ENCODE assay signal across 12 cellular contexts in the genomic region with DNA sequence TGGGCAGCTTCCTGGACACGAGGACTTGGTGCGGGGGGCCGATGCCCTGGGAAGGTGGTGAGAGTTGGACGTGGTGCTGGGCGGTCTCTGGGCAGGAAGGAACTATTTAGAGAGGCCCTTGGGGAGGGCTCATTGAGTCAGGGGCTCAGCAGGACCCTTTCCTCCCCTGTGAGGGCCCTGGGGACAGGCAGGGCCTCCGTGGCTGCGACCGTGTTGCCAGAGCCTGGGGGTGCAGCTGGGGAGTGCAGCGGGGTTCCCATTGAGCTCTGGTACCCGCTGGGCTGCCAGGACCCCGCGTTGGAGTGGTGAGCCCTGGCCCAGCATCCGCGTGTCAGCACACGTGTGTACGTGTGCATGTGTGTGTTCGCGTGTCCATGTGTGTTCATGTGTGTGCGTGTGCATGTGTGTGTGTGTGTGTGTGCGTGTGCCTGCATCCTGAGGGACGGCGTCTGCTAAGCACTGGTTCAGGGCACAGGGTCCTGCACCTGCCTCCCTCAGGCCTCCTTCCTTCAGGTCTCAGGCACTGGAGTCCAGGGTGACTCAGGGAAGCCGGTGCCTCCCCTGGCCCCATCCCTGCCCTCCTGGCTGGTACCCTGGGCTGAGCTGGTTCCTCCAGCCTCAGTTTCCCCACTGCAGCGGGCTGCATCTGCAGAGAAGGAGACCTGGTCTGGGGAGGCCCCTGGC. TPM values are rescaled to one million over a fixed set of nuclear protein-coding genes. Genes with fewer than 3 reads are reported as not detected.
DNase-seq lines count a peak whose midpoint lies in the region; ATAC-seq and TF ChIP-seq lines count a peak whose summit lies in the region.
"Had no signal": no experiment of that assay in that cellular context is flagged by ENCODE, and none has a peak within 500 bp of the region (broad histone marks: within the 10 kb centered on the region; RNA-seq: fewer than 3 reads in every experiment).

No MANE protein-coding gene starts in this region.

- no peak for TF ChIP-seq EP300 in transverse colon (IDR thresholded peaks at IDR 0.05; ENCODE audit: low read depth)

- H3K9me3 ChIP-seq in BLaER1 (no peaks in the 10 kb centered on the region), T-helper 17 cell (ENCODE audit: control insufficient read depth, low read length, poor library complexity, severe bottlenecking) (no peaks in the 10 kb centered on the region), transverse colon (no peaks in the 10 kb centered on the region)

- DNase-seq in GM12865 (ENCODE audit: low read depth) (no peak), T-helper 17 cell (no peak), foreskin keratinocyte (no peak), transverse colon (no peak), NCI-H1417 (lab: John Stamatoyannopoulos, UW) (no peak), DMS53 (lab: John Stamatoyannopoulos, UW) (no peak), globus pallidus (ENCODE audit: low spot score) (no peak)

- H3K36me3 Mint-ChIP-seq in T-helper 17 cell (ENCODE audit: low read depth), result no peaks in the 10 kb centered on the region

- peaks cover 57% of the 10 kb centered on the region for H4K20me1 ChIP-seq in BLaER1

- 67% methylated on average over 23 of the region's 24 CpGs; no CpG with 5 or more reads in 1 of the 2 donors for WGBS in transverse colon (ENCODE audit: low coverage in 1 of 2), 2 donors

- intact Hi-C loops in transverse colon (cut with DNase I; ENCODE audit: low total_unique reads), result loop anchor here (1.0 to 2.0 kb wide), 2 partner anchors 75 to 81 kb away; a partner anchor contains a TSS

- TF ChIP-seq POLR2A in transverse colon (IDR thresholded peaks at IDR 0.05), result no peak

- H3K4me3 Mint-ChIP-seq in T-helper 17 cell, result peak overlapping the region; percentile 41
- H3K4me3 Mint-ChIP-seq: H9 had no signal

- H3K4me1 ChIP-seq in BLaER1 (peaks cover 86% of the 10 kb centered on the region), foreskin keratinocyte (no peaks in the 10 kb centered on the region), transverse colon (peaks cover 20 to 42% (median 35%) of the 10 kb centered on the region in 4 donors)

- peaks cover 69% of the 10 kb centered on the region for H3K27me3 ChIP-seq in BLaER1
- peaks cover 41% of the 10 kb centered on the region for H3K27me3 ChIP-seq in foreskin keratinocyte
- peaks cover 68% of the 10 kb centered on the region for H3K27me3 ChIP-seq in transverse colon

- no peak overlapping the region for H3K27ac Mint-ChIP-seq in T-helper 17 cell

- in situ Hi-C loops in transverse colon (cut with MboI; ENCODE audit: low pct_ligation_motif_present in 1 of 4, low pct_unique_long_range_greater_than_20kb in 1 of 4, low sequenced_read_pairs in 3 of 4), result no loop called here

- H3K4me1 Mint-ChIP-seq in T-helper 17 cell, result peaks cover 7% of the 10 kb centered on the region

- ATAC-seq in T-helper 17 cell (no peak), foreskin keratinocyte (no peak)

- H3K4me3 ChIP-seq in BLaER1 (0 out of 2 replicates have a peak overlapping the region, but pooled peaks have one; percentile 20), GM12865 (ENCODE audit: low read depth, low read length) (peak overlapping the region; percentile 62), transverse colon (no peak overlapping the region)

- H3K9ac ChIP-seq in BLaER1, result 0 out of 2 replicates have a peak overlapping the region, but pooled peaks have one; percentile 45

- H3K27ac ChIP-seq in BLaER1 (no peak overlapping the region), foreskin keratinocyte (peak overlapping the region; percentile 52), transverse colon (no peak overlapping the region)

- H3K4me2 ChIP-seq in BLaER1, result peak overlapping the region; percentile 92

- TF ChIP-seq CTCF in GM12865 (IDR thresholded peaks at IDR 0.05; ENCODE audit: insufficient read depth, low read depth, low read length, missing control alignments) (no peak), foreskin keratinocyte (conservative IDR thresholded peaks at IDR 0.05) (no peak), transverse colon (IDR thresholded peaks at IDR 0.05) (no peak)

- H3K36me3 ChIP-seq in BLaER1 (no peaks in the 10 kb centered on the region), transverse colon (no peaks in the 10 kb centered on the region)

- peaks cover 22% of the 10 kb centered on the region for H3K27me3 Mint-ChIP-seq in T-helper 17 cell

RNA-seq across cellular contexts. Expression of a gene that starts 10.7 kb away (rescaled TPM):
- total RNA-seq in T-helper 17 cell (not detected), foreskin keratinocyte (0.07 TPM in 2 replicates), transverse colon (1 to 10 TPM; 3.0 to 7.5 (median 5.0) TPM)
- polyA plus RNA-seq in foreskin keratinocyte, result 0.06 and 0.08 TPM in 2 replicates
- total RNA-seq: dermis blood vessel endothelial cell, H9, right cardiac atrium, temporal lobe had no signal
- polyA plus RNA-seq: right cardiac atrium had no signal

RNA-seq across cellular contexts. Expression of a gene that starts 43.5 kb away (rescaled TPM):
- 1 to 10 TPM; 1.2 to 1.4 TPM for total RNA-seq in T-helper 17 cell
- 224 and 261 TPM in 2 replicates for total RNA-seq in foreskin keratinocyte
- polyA plus RNA-seq in foreskin keratinocyte, result 174 and 192 TPM in 2 replicates
- 100 to 1,000 TPM in 1 of 4 donors, 10 to 100 TPM in 3; 25.4 to 132 (median 44.8) TPM for total RNA-seq in transverse colon

RNA-seq across cellular contexts. Expression of a gene that starts 50.1 kb away (rescaled TPM):
- total RNA-seq in T-helper 17 cell (10 to 100 TPM; 19.5 to 52.1 TPM), foreskin keratinocyte (300 and 424 TPM in 2 replicates), transverse colon (10 to 100 TPM in 3 of 4 donors, not detected in 1; 36.0 to 70.6 (median 40.8) TPM)
- 448 and 672 TPM in 2 replicates for polyA plus RNA-seq in foreskin keratinocyte

RNA-seq across cellular contexts. Expression of a gene that starts 52.5 kb away (rescaled TPM):
- 10 to 100 TPM; 13.4 to 17.1 TPM for total RNA-seq in T-helper 17 cell
- 14.4 and 15.4 TPM in 2 replicates for total RNA-seq in foreskin keratinocyte
- polyA plus RNA-seq in foreskin keratinocyte, result 21.2 and 21.3 TPM in 2 replicates
- 100 to 1,000 TPM in 1 of 4 donors, 10 to 100 TPM in 3; 23.6 to 108 (median 47.3) TPM for total RNA-seq in transverse colon

Comparison
In these comparisons a context has a peak if more than half of its experiments do, and no peak if none do; other contexts are left out.
1. H3K4me3 ChIP-seq: peak in BLaER1 (single experiment) and GM12865 (single experiment); none in transverse colon (0 of 4).
2. RNA of a gene that starts 43.5 kb away (total RNA-seq): 224 to 261 TPM in foreskin keratinocyte and 25.4 to 132 TPM in transverse colon; 1.2 to 1.4 TPM in T-helper 17 cell; every median in the first group is over 10 times any median in the second.